ENCODE assay signal across 28 cellular contexts in the genomic region with DNA sequence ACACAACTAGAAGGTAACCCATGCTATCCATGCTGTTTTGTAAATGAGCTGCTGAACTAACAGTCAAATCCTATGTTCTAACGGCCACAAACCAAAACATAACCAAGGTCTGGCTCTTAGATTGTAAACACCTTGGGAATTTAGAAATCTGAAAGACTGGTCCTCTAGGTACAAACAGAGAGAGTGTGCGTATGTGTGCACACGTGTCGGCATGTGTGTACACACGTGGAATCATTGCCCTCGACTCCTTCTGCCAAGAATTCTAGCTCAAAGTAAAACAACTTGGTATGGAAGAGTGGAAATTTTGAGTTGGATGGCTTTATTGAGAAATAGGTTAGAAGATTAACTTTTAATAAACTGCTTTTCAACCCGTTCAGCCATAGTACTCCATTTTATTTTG. TPM values are rescaled to one million over a fixed set of nuclear protein-coding genes. Genes with fewer than 3 reads are reported as not detected.
DNase-seq lines count a peak whose midpoint lies in the region; ATAC-seq and TF ChIP-seq lines count a peak whose summit lies in the region.
"Had no signal": no experiment of that assay in that cellular context is flagged by ENCODE, and none has a peak within 500 bp of the region (broad histone marks: within the 10 kb centered on the region; RNA-seq: fewer than 3 reads in every experiment).

No MANE protein-coding gene starts in this region.

- 75 to 80% methylated on average over 7 of the region's 7 CpGs for WGBS in heart right ventricle, 2 donors
- WGBS in aorta, 2 donors = 71 to 74% methylated on average over 7 of the region's 7 CpGs

- no peaks in the 10 kb centered on the region for H3K27me3 ChIP-seq in heart right ventricle
- no peaks in the 10 kb centered on the region for H3K27me3 ChIP-seq in aorta (ENCODE audit: control insufficient read depth in 1 of 2, insufficient read depth in 2 of 2, low read length in 1 of 2)
- no peaks in the 10 kb centered on the region for H3K27me3 ChIP-seq in naive thymus-derived CD4-positive, alpha-beta T cell (ENCODE audit: control insufficient read depth in 2 of 2, insufficient read depth in 2 of 2, low read length in 2 of 2)
- H3K27me3 ChIP-seq: BLaER1, uterus had no signal

- ATAC-seq in heart right ventricle = peak in 6 of 8 donors; percentile 8 to 50 (median 35)
- ATAC-seq in left ventricle myocardium superior = peak; percentile 22
- peak; percentile 74 for ATAC-seq in sciatic nerve
- peak; percentile 19 for ATAC-seq in aorta (ENCODE audit: low FRiP score)
- no peak for ATAC-seq in HG03135 (IDR thresholded peaks at IDR 0.05; ENCODE audit: unreplicated experiment)
- no peak for ATAC-seq in naive thymus-derived CD4-positive, alpha-beta T cell
- ATAC-seq: effector memory CD8-positive, alpha-beta T cell; PC-3 had no signal

- CTCF ChIA-PET in naive thymus-derived CD4-positive, alpha-beta T cell (lab: Charles Lee) = interaction anchor here (0.6 to 1.8 kb wide), 2 partner anchors 10 to 138 kb away, joined by 4 to 7 read pairs; no protein-coding TSS in a partner anchor

- peaks cover 8 to 54% (median 31%) of the 10 kb centered on the region in 5 donors for H3K36me3 Mint-ChIP-seq in naive thymus-derived CD4-positive, alpha-beta T cell

- DNase-seq in heart right ventricle = no peak
- no peak for DNase-seq in cardiac septum (ENCODE audit: low spot score)
- DNase-seq in left ventricle myocardium superior = no peak
- no peak for DNase-seq in sciatic nerve (ENCODE audit: low spot score)
- peak in 1 of 2 donors; percentile 33 for DNase-seq in aorta
- DNase-seq in SIG-M5 (lab: John Stamatoyannopoulos, UW) = no peak
- DNase-seq in naive thymus-derived CD4-positive, alpha-beta T cell = no peak
- DNase-seq: activated CD4-positive, alpha-beta T cell treated with anti-CD3 and anti-CD28 coated beads, Interleukin-2, amount 50 U/mL, for 4 hours; activated naive CD4-positive, alpha-beta T cell; effector memory CD8-positive, alpha-beta T cell; mammary epithelial cell; NCI-H2029 treated with DMSO at 0.1 percent for 48 hours; NCI-H345; PC-3; stimulated activated CD4-positive, alpha-beta T cell treated with anti-CD3 and anti-CD28 coated beads, Interleukin-1b, Interleukin-23, amount 100 ng/mL, for 48 hours had no signal

- H3K9me3 ChIP-seq in heart right ventricle (no peaks in the 10 kb centered on the region), aorta (ENCODE audit: control insufficient read depth, low read length) (no peaks in the 10 kb centered on the region)
- no peaks in the 10 kb centered on the region for H3K9me3 ChIP-seq in naive thymus-derived CD4-positive, alpha-beta T cell (ENCODE audit: control insufficient read depth in 2 of 3, low read length in 3 of 3)
- H3K9me3 ChIP-seq: BLaER1, HAP-1, uterus had no signal

- POLR2A ChIA-PET in naive thymus-derived CD4-positive, alpha-beta T cell (lab: Charles Lee) = interaction anchor here (1.3 kb wide), 1 partner anchor 36 kb away, joined by 3 read pairs; no protein-coding TSS in a partner anchor

- intact Hi-C loops in heart right ventricle (cut with DNase I) (loop anchor here in 2 of 10 donors (10.0 kb wide), 2 partner anchors 312 to 742 kb away; no protein-coding TSS in a partner anchor), cardiac septum (cut with DNase I) (no loop called here), left ventricle myocardium superior (cut with micrococcal nuclease) (no loop called here), sciatic nerve (cut with DNase I) (loop anchor here (10.0 kb wide), 1 partner anchor 582 kb away; a partner anchor contains a TSS), aorta (cut with DNase I) (no loop called here)
- intact Hi-C loops in naive thymus-derived CD4-positive, alpha-beta T cell (cut with micrococcal nuclease) = no loop called here

- H3K27me3 Mint-ChIP-seq in naive thymus-derived CD4-positive, alpha-beta T cell = no peaks in the 10 kb centered on the region
- H3K27me3 Mint-ChIP-seq: effector memory CD8-positive, alpha-beta T cell; stimulated activated naive CD8-positive, alpha-beta T cell treated with anti-CD3 and anti-CD28 coated beads, Interleukin-15, Interleukin-2, amounts not matched to agents 100 ng/mL and 50 ng/mL, for 24 hours had no signal

- H3K9me3 Mint-ChIP-seq in naive thymus-derived CD4-positive, alpha-beta T cell = no peaks in the 10 kb centered on the region
- H3K9me3 Mint-ChIP-seq: effector memory CD8-positive, alpha-beta T cell; stimulated activated naive CD8-positive, alpha-beta T cell treated with anti-CD3 and anti-CD28 coated beads, Interleukin-15, Interleukin-2, amounts not matched to agents 100 ng/mL and 50 ng/mL, for 24 hours had no signal

- H3K4me3 Mint-ChIP-seq in naive thymus-derived CD4-positive, alpha-beta T cell = no peak overlapping the region
- H3K4me3 Mint-ChIP-seq: effector memory CD8-positive, alpha-beta T cell; stimulated activated naive CD8-positive, alpha-beta T cell treated with anti-CD3 and anti-CD28 coated beads, Interleukin-15, Interleukin-2, amounts not matched to agents 100 ng/mL and 50 ng/mL, for 24 hours had no signal

- H3K27ac ChIP-seq in heart right ventricle = peak overlapping the region in 9 of 10 donors; percentile 3 to 54 (median 40)
- H3K27ac ChIP-seq in aorta (ENCODE audit: low read depth in 1 of 2, low read length in 2 of 2) = no peak overlapping the region
- H3K27ac ChIP-seq in naive thymus-derived CD4-positive, alpha-beta T cell (ENCODE audit: low read depth, low read length) = no peak overlapping the region
- H3K27ac ChIP-seq: BLaER1, KMS-11, SK-N-MC, VCaP had no signal

- TF ChIP-seq CTCF in heart right ventricle (IDR thresholded peaks at IDR 0.05) = no peak

- H3K4me3 ChIP-seq in heart right ventricle (no peak overlapping the region), aorta (ENCODE audit: low read length in 2 of 2) (no peak overlapping the region)
- no peak overlapping the region for H3K4me3 ChIP-seq in naive thymus-derived CD4-positive, alpha-beta T cell (ENCODE audit: low read length)
- H3K4me3 ChIP-seq: BLaER1, HAP-1, SK-N-MC, uterus had no signal

- H3K4me1 ChIP-seq in heart right ventricle = peaks cover 0 to 9% (median 0%) of the 10 kb centered on the region in 9 donors
- no peaks in the 10 kb centered on the region for H3K4me1 ChIP-seq in aorta (ENCODE audit: control insufficient read depth in 1 of 2, insufficient read depth in 2 of 2, low read length in 2 of 2)
- H3K4me1 ChIP-seq in naive thymus-derived CD4-positive, alpha-beta T cell (ENCODE audit: control insufficient read depth in 2 of 2, insufficient read depth in 2 of 2, low read length in 2 of 2) = no peaks in the 10 kb centered on the region
- H3K4me1 ChIP-seq: BLaER1, uterus had no signal

- H3K36me3 ChIP-seq in heart right ventricle (peaks cover 0 to 100% (median 68%) of the 10 kb centered on the region in 9 donors), aorta (ENCODE audit: control insufficient read depth in 1 of 2, insufficient read depth in 2 of 2, low read length in 1 of 2) (peaks cover 9 to 11% of the 10 kb centered on the region in 2 donors)
- peaks cover 19 to 88% (median 42%) of the 10 kb centered on the region in 3 experiments for H3K36me3 ChIP-seq in naive thymus-derived CD4-positive, alpha-beta T cell (ENCODE audit: control insufficient read depth in 2 of 3, insufficient read depth in 3 of 3, low read length in 3 of 3)
- H3K36me3 ChIP-seq: uterus had no signal

- peaks cover 0 to 4% (median 0%) of the 10 kb centered on the region in 7 donors for H3K4me1 Mint-ChIP-seq in naive thymus-derived CD4-positive, alpha-beta T cell

- H3K27ac Mint-ChIP-seq in naive thymus-derived CD4-positive, alpha-beta T cell = peak overlapping the region in 1 of 9 donors; percentile 17
- H3K27ac Mint-ChIP-seq: effector memory CD8-positive, alpha-beta T cell; stimulated activated naive CD8-positive, alpha-beta T cell treated with anti-CD3 and anti-CD28 coated beads, Interleukin-15, Interleukin-2, amounts not matched to agents 100 ng/mL and 50 ng/mL, for 24 hours had no signal

RNA-seq across cellular contexts. Expression of a gene that starts 18.1 kb away (rescaled TPM):
- total RNA-seq in heart right ventricle = 10 to 100 TPM in 2 of 10 donors, 1 to 10 TPM in 8; 4.6 to 11.5 (median 6.2) TPM
- 10 to 100 TPM in 1 of 2 donors, 1 to 10 TPM in 1; 7.0 to 10.1 TPM for polyA plus RNA-seq in heart right ventricle
- total RNA-seq in cardiac septum = 6.0 TPM
- total RNA-seq in left ventricle myocardium superior = 7.0 TPM
- total RNA-seq in sciatic nerve = 22.7 TPM
- total RNA-seq in aorta = 10 to 100 TPM; 17.3 to 26.0 TPM
- polyA plus RNA-seq in aorta = 10 to 100 TPM; 13.1 to 27.5 TPM
- 10 to 100 TPM; 15.5 to 29.8 (median 19.9) TPM for total RNA-seq in naive thymus-derived CD4-positive, alpha-beta T cell
- 10 to 100 TPM; 15.2 to 17.4 TPM for polyA plus RNA-seq in naive thymus-derived CD4-positive, alpha-beta T cell
- total RNA-seq: PC-3 had no signal

RNA-seq across cellular contexts. Expression of a gene that starts 27.1 kb away (rescaled TPM):
- total RNA-seq in heart right ventricle (not detected), cardiac septum (not detected), left ventricle myocardium superior (not detected), sciatic nerve (not detected), aorta (not detected)
- polyA plus RNA-seq in heart right ventricle (not detected), aorta (not detected)
- total RNA-seq in naive thymus-derived CD4-positive, alpha-beta T cell = not detected
- not detected for polyA plus RNA-seq in naive thymus-derived CD4-positive, alpha-beta T cell
- total RNA-seq: fibroblast of lung; HT1080; mammary epithelial cell; myocyte; omental fat pad; PC-3; T-helper 2 cell treated with Interferon-gamma antibody and Interleukin-4, amounts not matched to agents 100 ng/mL and 5 ng/mL, for 36 hours had no signal
- polyA plus RNA-seq: fibroblast of lung, mammary epithelial cell had no signal

RNA-seq across cellular contexts. Expression of a gene that starts 31.4 kb away (rescaled TPM):
- under 1 TPM in 6 of 10 donors, not detected in 4; 0.06 to 0.22 (median 0.13) TPM for total RNA-seq in heart right ventricle
- under 1 TPM; 0.07 to 0.29 TPM for polyA plus RNA-seq in heart right ventricle
- not detected for total RNA-seq in cardiac septum
- 0.15 TPM for total RNA-seq in left ventricle myocardium superior
- total RNA-seq in sciatic nerve = 0.36 TPM
- under 1 TPM; 0.15 to 0.32 TPM for total RNA-seq in aorta
- polyA plus RNA-seq in aorta = not detected
- under 1 TPM in 3 of 5 experiments, not detected in 2; 0.12 to 0.24 (median 0.16) TPM for total RNA-seq in naive thymus-derived CD4-positive, alpha-beta T cell
- polyA plus RNA-seq in naive thymus-derived CD4-positive, alpha-beta T cell = under 1 TPM in 1 of 2 donors, not detected in 1; 0.07 TPM
- total RNA-seq: fibroblast of lung, HT1080, mammary epithelial cell, myocyte, PC-3 had no signal

RNA-seq across cellular contexts. Expression of a gene that starts 57.6 kb away (rescaled TPM):
- total RNA-seq in heart right ventricle = 10 to 100 TPM; 24.6 to 64.4 (median 35.3) TPM
- 10 to 100 TPM; 33.3 to 76.5 TPM for polyA plus RNA-seq in heart right ventricle
- total RNA-seq in cardiac septum = 43.9 TPM
- total RNA-seq in left ventricle myocardium superior = 47.1 TPM
- total RNA-seq in sciatic nerve = 96.1 TPM
- total RNA-seq in aorta = 100 to 1,000 TPM; 109 to 130 TPM
- polyA plus RNA-seq in aorta = 100 to 1,000 TPM; 122 to 156 TPM
- total RNA-seq in naive thymus-derived CD4-positive, alpha-beta T cell = 10 to 100 TPM; 72.0 to 95.2 (median 75.4) TPM
- 10 to 100 TPM; 56.6 to 63.2 TPM for polyA plus RNA-seq in naive thymus-derived CD4-positive, alpha-beta T cell
- total RNA-seq: PC-3 had no signal

Comparison
In these comparisons a context has a peak if more than half of its experiments do, and no peak if none do; other contexts are left out.
1. ATAC-seq: peak in heart right ventricle (6 of 8), left ventricle myocardium superior (single experiment), sciatic nerve (single experiment) and aorta (single experiment); none in HG03135 (single experiment) and naive thymus-derived CD4-positive, alpha-beta T cell (single experiment).
2. H3K27ac ChIP-seq: peak in heart right ventricle (9 of 10); none in aorta (0 of 2) and naive thymus-derived CD4-positive, alpha-beta T cell (single experiment).